20 cellular contexts compared by ENCODE assay signal in the genomic region with DNA sequence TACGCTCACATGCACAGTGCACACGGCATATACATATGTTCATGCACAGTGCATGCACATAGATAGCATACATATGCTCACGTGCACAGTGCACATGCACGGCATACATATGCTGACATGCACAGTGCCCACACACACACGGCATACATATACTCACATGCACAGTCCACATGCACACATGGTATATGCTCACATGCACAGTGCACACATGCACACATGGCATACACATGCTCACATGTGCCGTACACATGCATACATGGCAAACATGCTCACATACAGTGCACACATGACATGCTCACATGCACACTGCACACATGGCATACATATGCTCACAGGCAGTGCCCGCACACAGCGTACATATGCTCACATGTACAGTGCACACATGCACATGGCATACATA.
DNase-seq lines count a peak whose midpoint lies in the region; ATAC-seq, FAIRE-seq and TF ChIP-seq lines count a peak whose summit lies in the region.
"Had no signal": no experiment of that assay in that cellular context is flagged by ENCODE, and none has a peak within 500 bp of the region (broad histone marks: within the 10 kb centered on the region; RNA-seq: fewer than 3 reads in every experiment).

No MANE protein-coding gene starts in this region.

- no peak overlapping the region for H3K4me3 Mint-ChIP-seq in endodermal cell
- H3K4me3 Mint-ChIP-seq: B cell; CD4-positive, CD25-positive, alpha-beta regulatory T cell had no signal

- no peaks in the 10 kb centered on the region for H3K9me3 Mint-ChIP-seq in endodermal cell

- H3K36me3 Mint-ChIP-seq in endodermal cell (ENCODE audit: low read depth) = no peaks in the 10 kb centered on the region
- H3K36me3 Mint-ChIP-seq: CD4-positive, CD25-positive, alpha-beta regulatory T cell had no signal

- H3K4me3 ChIP-seq in endodermal cell (ENCODE audit: low read length) = no peak overlapping the region
- H3K4me3 ChIP-seq: PC-9 had no signal

- peak; percentile 16 for FAIRE-seq in D721Med (lab: Jason Lieb, UNC)

- no peaks in the 10 kb centered on the region for H3K27me3 ChIP-seq in endodermal cell (ENCODE audit: control insufficient read depth, insufficient read depth, low read length, poor library complexity, severe bottlenecking)

- 95 to 97% methylated on average over 8 of the region's 8 CpGs for WGBS in endodermal cell (ENCODE audit: insufficient coverage in 1 of 2, insufficient read length in 1 of 2), 2 experiments

- peak; percentile 16 for DNase-seq in activated CD4-positive, CD25-positive, alpha-beta regulatory T cell treated with anti-CD3 and anti-CD28 coated beads, Interleukin-2, amount 50 U/mL, for 72 hours
- DNase-seq in D721Med (ENCODE audit: insufficient read length, low spot score) (no peak), endodermal cell (peak; percentile 18), mesenteric fat pad (ENCODE audit: low spot score) (peak; percentile 41), SKM-1 treated with dmso at 0.1 percent for 144 hours (lab: John Stamatoyannopoulos, UW; ENCODE audit: unreplicated experiment) (no peak), KG1 (lab: John Stamatoyannopoulos, UW) (no peak)
- DNase-seq: CD4-positive, CD25-positive, alpha-beta regulatory T cell; DMS53; H7; KBM-7; NCI-H146; NCI-H2081; NCI-H510A; NCI-H82; PC-9 had no signal

- H3K4me1 Mint-ChIP-seq in endodermal cell = no peaks in the 10 kb centered on the region
- H3K4me1 Mint-ChIP-seq: CD4-positive, CD25-positive, alpha-beta regulatory T cell had no signal

- ATAC-seq in activated CD4-positive, CD25-positive, alpha-beta regulatory T cell treated with anti-CD3 and anti-CD28 coated beads, Interleukin-2, amount 50 U/mL, for 24 hours = no peak
- no peak for ATAC-seq in GM18861 (IDR thresholded peaks at IDR 0.05; ENCODE audit: unreplicated experiment)

- no peak overlapping the region for H3K9ac ChIP-seq in endodermal cell (ENCODE audit: extremely low read depth, low read length, poor library complexity, severe bottlenecking)

- H3K4me1 ChIP-seq in endodermal cell (ENCODE audit: control insufficient read depth, insufficient read depth, low read length) = no peaks in the 10 kb centered on the region

- H3K27ac ChIP-seq in endodermal cell (ENCODE audit: low read depth, low read length) = no peak overlapping the region
- H3K27ac ChIP-seq: 22Rv1, HL-60, PC-9 had no signal

- H3K9me3 ChIP-seq in endodermal cell (ENCODE audit: control insufficient read depth, low read length) = no peaks in the 10 kb centered on the region

- H3K27me3 Mint-ChIP-seq in endodermal cell (ENCODE audit: insufficient read depth) = no peaks in the 10 kb centered on the region
- H3K27me3 Mint-ChIP-seq: B cell; CD4-positive, CD25-positive, alpha-beta regulatory T cell had no signal

- no peak overlapping the region for H3K27ac Mint-ChIP-seq in endodermal cell
- H3K27ac Mint-ChIP-seq: B cell had no signal

- no peaks in the 10 kb centered on the region for H3K36me3 ChIP-seq in endodermal cell (ENCODE audit: control insufficient read depth, insufficient read depth, low read length)

- TF ChIP-seq CTCF in D721Med (IDR thresholded peaks at IDR 0.05; ENCODE audit: insufficient read depth, missing control alignments) (no peak), endodermal cell (conservative IDR thresholded peaks at IDR 0.05) (no peak)

Comparison
In these comparisons a context has a peak if more than half of its experiments do, and no peak if none do; other contexts are left out.
1. DNase-seq: peak in activated CD4-positive, CD25-positive, alpha-beta regulatory T cell treated with anti-CD3 and anti-CD28 coated beads, Interleukin-2, amount 50 U/mL, for 72 hours (single experiment), endodermal cell (single experiment) and mesenteric fat pad (single experiment); none in D721Med (single experiment), SKM-1 treated with dmso at 0.1 percent for 144 hours (single experiment) and KG1 (single experiment).